Comparison of ENCODE assay signal across 8 cellular contexts in genomic region chr17:42659079-42659931, GRCh38. TPM values are rescaled to one million over a fixed set of nuclear protein-coding genes. Genes with fewer than 3 reads are reported as not detected.
DNase-seq lines count a peak whose midpoint lies in the region; ATAC-seq lines count a peak whose summit lies in the region.

TSS of gene TUBG2 (plus strand) at chr17:42659284. CDS start at chr17:42659504, 220 bp downstream.

- ATAC-seq in HG02623 (IDR thresholded peaks at IDR 0.05; ENCODE audit: unreplicated experiment) (peak; percentile 56), HG02981 (IDR thresholded peaks at IDR 0.05; ENCODE audit: unreplicated experiment) (no peak)

- no peaks in the 10 kb centered on the region for H3K27me3 ChIP-seq in layer of hippocampus (ENCODE audit: control insufficient read depth, insufficient read depth, low read length)

- peaks cover 24% of the 10 kb centered on the region for H3K4me1 Mint-ChIP-seq in activated CD4-positive, alpha-beta T cell treated with anti-CD3 and anti-CD28 coated beads, Interleukin-2, amount 10 ng/mL, durations not matched to agents 24 days and 14 days

- H3K36me3 Mint-ChIP-seq in activated CD4-positive, alpha-beta T cell treated with anti-CD3 and anti-CD28 coated beads, Interleukin-2, amount 10 ng/mL, durations not matched to agents 24 days and 14 days (ENCODE audit: low read depth): peaks cover 2% of the 10 kb centered on the region

- in situ Hi-C loops in Caki2 (cut with HindIII; ENCODE audit: low pct_unique_long_range_greater_than_20kb, low sequenced_read_pairs): no loop called here

- peaks cover 8% of the 10 kb centered on the region for H3K9me3 Mint-ChIP-seq in activated CD4-positive, alpha-beta T cell treated with anti-CD3 and anti-CD28 coated beads, Interleukin-2, amount 10 ng/mL, durations not matched to agents 24 days and 14 days

- peaks cover 9% of the 10 kb centered on the region for H3K27me3 Mint-ChIP-seq in activated CD4-positive, alpha-beta T cell treated with anti-CD3 and anti-CD28 coated beads, Interleukin-2, amount 10 ng/mL, durations not matched to agents 24 days and 14 days

- H3K27ac ChIP-seq in cingulate gyrus (ENCODE audit: low read depth, low read length): peak within 1 kb of the TSS; percentile 75
- H3K27ac ChIP-seq in layer of hippocampus (ENCODE audit: low read depth, low read length): peak within 1 kb of the TSS; percentile 66

- peak; percentile 91 for DNase-seq in Caki2 (ENCODE audit: low read depth)
- peak; percentile 90 for DNase-seq in NCI-H345 treated with DMSO at 0.1 percent for 48 hours (lab: John Stamatoyannopoulos, UW; ENCODE audit: unreplicated experiment)
- DNase-seq in activated CD4-positive, alpha-beta T cell treated with anti-CD3 and anti-CD28 coated beads, Interleukin-2, amount 10 ng/mL, durations not matched to agents 24 days and 14 days: peak; percentile 93
- DNase-seq in stimulated activated CD4-positive, alpha-beta T cell treated with anti-CD3 and anti-CD28 coated beads, Interleukin-1b, Interleukin-23, amount 100 ng/mL, for 4 hours (ENCODE audit: low read depth in 2 of 2): peak; percentile 72 to 84

- H3K27ac Mint-ChIP-seq in activated CD4-positive, alpha-beta T cell treated with anti-CD3 and anti-CD28 coated beads, Interleukin-2, amount 10 ng/mL, durations not matched to agents 24 days and 14 days: peak within 1 kb of the TSS; percentile 85

- intact Hi-C loops in activated CD4-positive, alpha-beta T cell treated with anti-CD3 and anti-CD28 coated beads, Interleukin-2, amount 10 ng/mL, durations not matched to agents 24 days and 14 days (cut with micrococcal nuclease): loop anchor here (2.0 to 5.0 kb wide), 2 partner anchors 17 to 82 kb away; partner anchors contain the start of genes PLEKHH3 and PSMC3IP

- peak within 1 kb of the TSS; percentile 94 for H3K4me3 Mint-ChIP-seq in activated CD4-positive, alpha-beta T cell treated with anti-CD3 and anti-CD28 coated beads, Interleukin-2, amount 10 ng/mL, durations not matched to agents 24 days and 14 days

RNA-seq across cellular contexts. Expression of gene TUBG2, which starts in this region (rescaled TPM):
- total RNA-seq in Caki2 (2014; rRNA removed; shearing (Covaris generic); ENCODE audit: low replicate concordance): 3.1 and 6.7 TPM in 2 replicates
- total RNA-seq in activated CD4-positive, alpha-beta T cell treated with anti-CD3 and anti-CD28 coated beads, Interleukin-2, amount 10 ng/mL, durations not matched to agents 24 days and 14 days: 11.8 and 12.9 TPM in 2 replicates
